In genomic region chrX:136572030-136572429, GRCh38 we compare ENCODE assay signal across 20 cellular contexts. TPM values are rescaled to one million over a fixed set of nuclear protein-coding genes. Genes with fewer than 3 reads are reported as not detected.
A peak's percentile ranks its signal among the peaks of the same experiment; 100 is the strongest.
DNase-seq lines count a peak whose midpoint lies in the region; ATAC-seq, FAIRE-seq and TF ChIP-seq lines count a peak whose summit lies in the region.
"Had no signal": no experiment of that assay in that cellular context is flagged by ENCODE, and none has a peak within 500 bp of the region (broad histone marks: within the 10 kb centered on the region; RNA-seq: fewer than 3 reads in every experiment).

No MANE protein-coding gene starts in this region.

- DNase-seq in A549 (ENCODE audit: low read depth in 1 of 2, low spot score in 1 of 2) = no peak
- DNase-seq in GM13977 (ENCODE audit: low spot score) = no peak
- peak; percentile 20 for DNase-seq in RKO (ENCODE audit: low spot score)
- DNase-seq in activated effector memory CD4-positive, alpha-beta T cell treated with Interleukin-2 at 50 U/mL for 16 hours = no peak
- no peak for DNase-seq in SKM-1 treated with dmso at 0.1 percent for 144 hours (lab: John Stamatoyannopoulos, UW; ENCODE audit: unreplicated experiment)
- no peak for DNase-seq in SW480 (ENCODE audit: low spot score)
- no peak for DNase-seq in activated CD4-positive, CD25-positive, alpha-beta regulatory T cell (lab: John Stamatoyannopoulos, UW)
- DNase-seq: activated CD8-positive, alpha-beta memory T cell treated with anti-CD3 and anti-CD28 coated beads, Interleukin-2, amount 50 U/mL, for 4 hours; activated naive CD4-positive, alpha-beta T cell treated with Interleukin-2 at 50 U/mL for 16 hours; COR-L47; erythroblast; GDM1; glutamatergic neuron; NCI-H187 treated with DMSO at 0.1 percent for 48 hours; NCI-H524; stimulated activated CD4-positive, alpha-beta T cell treated with anti-CD3 and anti-CD28 coated beads, Interleukin-12 subunit alpha, Interleukin-12 subunit beta, amount 100 ng/mL, for 4 hours; stimulated activated naive CD8-positive, alpha-beta T cell treated with anti-CD3 and anti-CD28 coated beads, Interleukin-15, amount 100 ng/mL, for 72 hours; upper lobe of right lung; WERI-Rb-1 had no signal

- no peak overlapping the region for H3K4me3 ChIP-seq in A549
- H3K4me3 ChIP-seq: upper lobe of right lung had no signal

- POLR2A ChIA-PET in A549 (lab: Yijun Ruan, JAX) = no interaction called here

- CTCF ChIA-PET in A549 (lab: Yijun Ruan, JAX) = no interaction called here

- TF ChIP-seq RAD21 in A549 (conservative IDR thresholded peaks at IDR 0.05 in 1 of 2, IDR thresholded peaks at IDR 0.05 in 1 of 2) = no peak

- WGBS in A549 (ENCODE audit: missing lambda C conversion rate) = 19% methylated on average over 2 of the region's 2 CpGs

- in situ Hi-C loops in GM13977 (cut with MboI; ENCODE audit: low pct_unique_long_range_greater_than_20kb, low sequenced_read_pairs, unreplicated experiment) = no loop called here

- no peaks in the 10 kb centered on the region for H3K4me1 ChIP-seq in A549
- H3K4me1 ChIP-seq: upper lobe of right lung had no signal

- TF ChIP-seq CTCF in A549 (IDR thresholded peaks at IDR 0.05) (no peak), GM13977 (IDR thresholded peaks at IDR 0.05; ENCODE audit: extremely low read depth, insufficient read depth, missing control alignments) (peak; percentile 31)

- TF ChIP-seq POLR2A in A549 (IDR thresholded peaks at IDR 0.05; ENCODE audit: low read length) = no peak

- H3K27ac ChIP-seq in A549 = no peak overlapping the region
- H3K27ac ChIP-seq: upper lobe of right lung, WERI-Rb-1 had no signal

- no peak for TF ChIP-seq EP300 in A549 (IDR thresholded peaks at IDR 0.05)

- FAIRE-seq in A549 (lab: Jason Lieb, UNC) = no peak

- no peaks in the 10 kb centered on the region for H3K9me3 ChIP-seq in A549
- H3K9me3 ChIP-seq: upper lobe of right lung had no signal

- ATAC-seq in A549 = no peak
- ATAC-seq in HG03135 (IDR thresholded peaks at IDR 0.05; ENCODE audit: unreplicated experiment) = peak; percentile 57
- ATAC-seq: stimulated activated naive CD8-positive, alpha-beta T cell treated with anti-CD3 and anti-CD28 coated beads, Interleukin-15, amount 100 ng/mL, for 72 hours; upper lobe of right lung had no signal

- H3K4me2 ChIP-seq in A549 = no peak overlapping the region

TF ChIP-seq in A549, 52 proteins besides CTCF, POLR2A, EP300 and RAD21:
- peak; percentile 43 for TF ChIP-seq MAFK (IDR thresholded peaks at IDR 0.05; ENCODE audit: partially characterized antibody)
- TF ChIP-seq KDM1A (IDR thresholded peaks at IDR 0.05; ENCODE audit: low read depth) = no peak

RNA-seq across cellular contexts. Expression of gene VGLL1, which starts 40.0 kb away (rescaled TPM):
- polyA plus RNA-seq in A549 (2011; rRNA removed) (not detected in 2 replicates), A549 (2017; fragmentation: RNase III; extraction: RNeasy Plus Mini Kit Qiagen cat#74134 plus additional on column Dnase treatment) (not detected in 3 replicates)
- polyA plus RNA-seq in A549 (2012; cell fraction: cytosol; rRNA removed) = not detected in 2 replicates
- not detected in 2 replicates for polyA plus RNA-seq in A549 (2012; cell fraction: nucleus; rRNA removed)
- not detected in 2 replicates for polyA minus RNA-seq in A549 (2011; rRNA and poly(A)+ RNA removed)
